29 cellular contexts compared by ENCODE assay signal in the genomic region with DNA sequence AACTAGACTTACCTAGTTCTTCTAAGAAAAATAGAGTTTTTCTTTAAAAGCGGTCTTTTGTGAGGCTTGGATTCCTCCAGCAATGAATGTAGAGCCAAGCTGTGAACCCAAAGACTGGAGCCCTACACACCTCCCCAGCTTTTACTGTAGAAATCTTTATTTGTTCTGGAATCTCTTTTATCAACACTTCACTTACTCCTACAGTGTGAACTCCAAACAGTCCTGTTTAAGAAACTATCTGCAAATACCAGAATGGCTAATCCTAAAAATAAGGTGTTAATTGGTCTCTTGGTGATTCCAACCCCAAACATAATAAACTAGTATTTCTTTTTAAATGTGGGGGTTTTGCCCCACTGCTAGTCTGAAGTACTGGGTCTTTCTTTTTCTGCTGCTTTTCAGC.
"Had no signal": no experiment of that assay in that cellular context is flagged by ENCODE, and none has a peak within 500 bp of the region (broad histone marks: within the 10 kb centered on the region; RNA-seq: fewer than 3 reads in every experiment).

No MANE protein-coding gene starts in this region.

- H3K4me1 ChIP-seq: ascending aorta had no signal

- DNase-seq: activated CD4-positive, alpha-beta T cell treated with anti-CD3 and anti-CD28 coated beads for 48 hours; activated CD4-positive, alpha-beta T cell treated with anti-CD3 and anti-CD28 coated beads, Interleukin-2, amount 50 U/mL, for 48 hours; activated CD8-positive, alpha-beta memory T cell treated with anti-CD3 and anti-CD28 coated beads for 24 hours; activated effector memory CD4-positive, alpha-beta T cell treated with Interleukin-2 at 50 U/mL for 16 hours; activated naive CD4-positive, alpha-beta T cell treated with anti-CD3 and anti-CD28 coated beads for 36 hours; activated naive CD8-positive, alpha-beta T cell treated with anti-CD3 and anti-CD28 coated beads, Interleukin-2, amount 10 ng/mL, durations not matched to agents 7 days and 5 days; foreskin keratinocyte; heart left ventricle; hypothalamus; kidney glomerular epithelial cell; naive B cell; ovary; right lobe of liver; stimulated activated CD4-positive, alpha-beta T cell treated with anti-CD3 and anti-CD28 coated beads, Interleukin-2, amount 100 ng/mL, for 48 hours; stimulated activated naive CD4-positive, alpha-beta T cell treated with Interleukin-2 at 50 U/mL for 16 hours; SW 1271; T-helper 9 cell had no signal

- H3K27me3 Mint-ChIP-seq: central memory CD8-positive, alpha-beta T cell; dendritic cell treated with granulocyte-macrophage colony-stimulating factor and Interleukin-4, amounts not matched to agents 40 ng/mL and 50 ng/mL, for 4 days; progenitor cell of endocrine pancreas had no signal

- ATAC-seq: activated CD4-positive, CD25-positive, alpha-beta regulatory T cell treated with anti-CD3 and anti-CD28 coated beads, Interleukin-2, amount 50 U/mL, for 24 hours; foreskin keratinocyte; heart left ventricle; left lobe of liver; right lobe of liver had no signal

- H3K36me3 ChIP-seq: ascending aorta, breast epithelium, esophagus muscularis mucosa, heart left ventricle, ovary, right lobe of liver, tibial nerve had no signal

- H3K9me3 ChIP-seq: ovary, right lobe of liver had no signal

- H3K36me3 Mint-ChIP-seq: activated naive CD8-positive, alpha-beta T cell treated with anti-CD3 and anti-CD28 coated beads, Interleukin-2, amount 10 ng/mL, durations not matched to agents 7 days and 5 days had no signal

- H3K27me3 ChIP-seq: ascending aorta, breast epithelium, esophagus muscularis mucosa, foreskin keratinocyte, heart left ventricle, ovary, right lobe of liver, tibial nerve had no signal

- H3K27ac Mint-ChIP-seq: activated naive CD4-positive, alpha-beta T cell treated with anti-CD3 and anti-CD28 coated beads for 36 hours; activated naive CD8-positive, alpha-beta T cell treated with anti-CD3 and anti-CD28 coated beads, Interleukin-2, amount 10 ng/mL, durations not matched to agents 7 days and 5 days; dendritic cell treated with granulocyte-macrophage colony-stimulating factor and Interleukin-4, amounts not matched to agents 40 ng/mL and 50 ng/mL, for 4 days; mesothelial cell of epicardium; naive B cell; progenitor cell of endocrine pancreas; T-helper 1 cell treated with Interleukin-12 subunit alpha and Interleukin-12 subunit beta and Interleukin-4 antibody, amounts not matched to agents 30 μg/mL and 1 μg/mL, for 36 hours had no signal

- H3K4me1 Mint-ChIP-seq: activated naive CD8-positive, alpha-beta T cell treated with anti-CD3 and anti-CD28 coated beads, Interleukin-2, amount 10 ng/mL, durations not matched to agents 7 days and 5 days; central memory CD8-positive, alpha-beta T cell; naive B cell had no signal

- H3K27ac ChIP-seq: ascending aorta, esophagus muscularis mucosa, foreskin keratinocyte, ovary, tibial nerve, VCaP had no signal

- H3K4me3 Mint-ChIP-seq: activated naive CD4-positive, alpha-beta T cell treated with anti-CD3 and anti-CD28 coated beads for 36 hours; activated naive CD8-positive, alpha-beta T cell treated with anti-CD3 and anti-CD28 coated beads, Interleukin-2, amount 10 ng/mL, durations not matched to agents 7 days and 5 days; central memory CD8-positive, alpha-beta T cell; dendritic cell treated with granulocyte-macrophage colony-stimulating factor and Interleukin-4, amounts not matched to agents 40 ng/mL and 50 ng/mL, for 4 days; mesothelial cell of epicardium; naive B cell; T-helper 1 cell treated with Interleukin-12 subunit alpha and Interleukin-12 subunit beta and Interleukin-4 antibody, amounts not matched to agents 30 μg/mL and 1 μg/mL, for 36 hours had no signal

- H3K4me3 ChIP-seq: ascending aorta, breast epithelium, esophagus muscularis mucosa, heart left ventricle, ovary, right lobe of liver, tibial nerve had no signal
